In the genomic region with DNA sequence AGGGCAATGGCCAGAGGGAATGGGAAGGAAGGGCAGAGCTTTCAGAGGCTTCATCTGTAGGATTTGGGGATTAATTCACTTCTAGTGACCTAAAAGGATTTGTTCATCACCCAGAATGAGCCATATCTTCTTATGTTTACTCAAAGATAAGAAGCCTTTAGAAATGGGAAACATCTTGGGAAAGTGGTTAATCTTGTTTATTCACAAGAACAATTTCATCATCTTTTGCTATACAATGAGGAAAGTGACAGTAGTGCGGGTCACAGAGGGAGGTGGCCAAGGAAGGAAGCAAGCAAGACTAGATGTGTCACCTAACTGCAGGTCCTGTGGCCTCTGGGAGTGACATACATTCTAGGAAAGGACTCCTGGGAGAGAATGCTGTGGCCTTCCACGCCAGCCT, we compare ENCODE assay signal across 1 cellular context.
TF ChIP-seq lines count a peak whose summit lies in the region.

No MANE protein-coding gene starts in this region.

TF ChIP-seq in HepG2, 621 proteins besides CTCF, POLR2A, EP300 and RAD21 (continued from another document):
- TF ChIP-seq, protein P1, sequence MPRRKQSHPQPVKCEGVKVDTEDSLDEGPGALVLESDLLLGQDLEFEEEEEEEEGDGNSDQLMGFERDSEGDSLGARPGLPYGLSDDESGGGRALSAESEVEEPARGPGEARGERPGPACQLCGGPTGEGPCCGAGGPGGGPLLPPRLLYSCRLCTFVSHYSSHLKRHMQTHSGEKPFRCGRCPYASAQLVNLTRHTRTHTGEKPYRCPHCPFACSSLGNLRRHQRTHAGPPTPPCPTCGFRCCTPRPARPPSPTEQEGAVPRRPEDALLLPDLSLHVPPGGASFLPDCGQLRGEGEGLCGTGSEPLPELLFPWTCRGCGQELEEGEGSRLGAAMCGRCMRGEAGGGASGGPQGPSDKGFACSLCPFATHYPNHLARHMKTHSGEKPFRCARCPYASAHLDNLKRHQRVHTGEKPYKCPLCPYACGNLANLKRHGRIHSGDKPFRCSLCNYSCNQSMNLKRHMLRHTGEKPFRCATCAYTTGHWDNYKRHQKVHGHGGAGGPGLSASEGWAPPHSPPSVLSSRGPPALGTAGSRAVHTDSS (CRISPR knock-in tag; conservative IDR thresholded peaks at IDR 0.05) = no peak
TF ChIP-seq in HepG2: peak in this region for 0.
